Comparison of ENCODE assay signal across 24 cellular contexts in the genomic region with DNA sequence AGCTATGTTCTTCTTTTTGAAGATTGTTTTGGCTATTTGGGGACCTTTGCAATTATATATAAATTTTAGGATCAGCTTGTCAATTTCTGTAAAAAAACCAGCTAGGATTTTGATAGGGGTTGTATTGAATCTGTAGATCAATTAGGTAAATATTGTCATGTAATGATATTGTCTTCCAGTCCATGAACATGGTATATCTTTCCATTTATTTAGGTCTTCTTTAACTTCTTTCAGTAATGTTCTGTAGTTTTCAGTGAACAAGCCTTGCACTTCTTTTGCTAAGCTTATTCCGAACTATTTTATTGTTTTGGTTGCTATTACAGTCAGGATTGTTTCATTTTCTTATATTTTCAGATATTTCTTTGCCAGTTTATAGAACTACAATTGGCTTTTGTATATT.
"Had no signal": no experiment of that assay in that cellular context is flagged by ENCODE, and none has a peak within 500 bp of the region (broad histone marks: within the 10 kb centered on the region; RNA-seq: fewer than 3 reads in every experiment).

No MANE protein-coding gene starts in this region.

- H3K4me3 ChIP-seq: stomach, suprapubic skin, testis, thoracic aorta, thyroid gland, tibial artery, tibial nerve, transverse colon, upper lobe of left lung, upper lobe of right lung, uterus, vagina had no signal

- H3K4me1 ChIP-seq: stomach, suprapubic skin, testis, thyroid gland, tibial artery, tibial nerve, transverse colon, upper lobe of left lung, upper lobe of right lung, uterus, vagina had no signal

- H3K36me3 ChIP-seq: stomach, suprapubic skin, thoracic aorta, thyroid gland, tibial nerve, transverse colon, upper lobe of left lung, upper lobe of right lung, uterus, vagina had no signal

- H3K9me3 ChIP-seq: testis, thyroid gland, uterus had no signal

- H3K27ac ChIP-seq: stomach, suprapubic skin, testis, thoracic aorta, thyroid gland, tibial artery, tibial nerve, transverse colon, upper lobe of left lung, upper lobe of right lung, uterus, vagina had no signal

- DNase-seq: stimulated activated CD4-positive, alpha-beta T cell treated with anti-CD3 and anti-CD28 coated beads, Interleukin-2, amount 100 ng/mL, for 48 hours; stimulated activated CD4-positive, alpha-beta T cell treated with anti-CD3 and anti-CD28 coated beads, Interleukin-4, amount 100 ng/mL, for 1 hour; stimulated activated CD4-positive, alpha-beta T cell treated with anti-CD3 and anti-CD28 coated beads, Interleukin-4, amount 100 ng/mL, for 24 hours; stimulated activated CD4-positive, alpha-beta T cell treated with anti-CD3 and anti-CD28 coated beads, Interleukin-4, amount 100 ng/mL, for 4 hours; stimulated activated CD8-positive, alpha-beta memory T cell treated with anti-CD3 and anti-CD28 coated beads, Interleukin-4, amount 100 ng/mL, for 48 hours; stimulated activated naive B cell treated with anti-CD40 and anti-IgM and Interleukin-4, amounts not matched to agents 10 μg/mL and 1 μg/mL and 100 μg/mL, for 72 hours; stimulated activated naive CD4-positive, alpha-beta T cell; stimulated activated naive CD4-positive, alpha-beta T cell treated with Interleukin-2 at 50 U/mL for 16 hours; stimulated activated naive CD8-positive, alpha-beta T cell treated with anti-CD3 and anti-CD28 coated beads, Interleukin-15, amount 100 ng/mL, for 72 hours; stimulated activated naive CD8-positive, alpha-beta T cell treated with anti-CD3 and anti-CD28 coated beads, Interleukin-15, Interleukin-2, amounts not matched to agents 100 U/mL and 50 U/mL, for 24 hours; stomach; substantia nigra; testis; thyroid gland; tibial artery; transverse colon; trophoblast cell; upper lobe of left lung; upper lobe of right lung; uterus had no signal
